Comparison of ENCODE assay signal across 35 cellular contexts in the genomic region with DNA sequence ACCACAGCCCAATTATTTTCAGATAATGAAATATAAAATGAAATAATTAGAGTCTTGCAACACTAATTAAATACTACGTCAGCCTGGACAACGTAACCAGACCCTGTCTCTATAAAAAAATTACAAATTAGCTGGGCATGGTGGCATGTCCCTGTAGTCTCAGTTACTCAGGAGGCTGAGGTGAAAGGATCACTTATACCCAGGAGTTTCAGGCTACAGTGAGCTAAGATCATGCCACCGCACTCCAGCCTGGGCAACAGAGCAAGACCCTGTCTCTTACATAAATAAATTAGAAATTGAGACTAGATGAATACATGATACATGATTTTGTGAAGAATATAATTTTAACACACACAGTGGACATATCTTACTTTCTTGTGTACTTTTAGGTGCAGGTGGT. TPM values are rescaled to one million over a fixed set of nuclear protein-coding genes. Genes with fewer than 3 reads are reported as not detected.
A peak's percentile ranks its signal among the peaks of the same experiment; 100 is the strongest.
DNase-seq lines count a peak whose midpoint lies in the region; ATAC-seq and TF ChIP-seq lines count a peak whose summit lies in the region.
"Had no signal": no experiment of that assay in that cellular context is flagged by ENCODE, and none has a peak within 500 bp of the region (broad histone marks: within the 10 kb centered on the region; RNA-seq: fewer than 3 reads in every experiment).

No MANE protein-coding gene starts in this region.

- peaks cover 18% of the 10 kb centered on the region for H3K79me2 ChIP-seq in GM23338 (replicated peaks; ENCODE audit: insufficient read depth)

- POLR2A ChIA-PET in HEK293 (lab: Yijun Ruan, JAX) = no interaction called here
- POLR2A ChIA-PET in WTC11 (lab: Charles Lee) = no interaction called here

- H2AFZ ChIP-seq in GM23338 = no peak overlapping the region

- H3K36me3 Mint-ChIP-seq in activated CD4-positive, alpha-beta T cell treated with anti-CD3 and anti-CD28 coated beads, Interleukin-2, amount 10 ng/mL, durations not matched to agents 24 days and 14 days (ENCODE audit: low read depth) = peaks cover 53% of the 10 kb centered on the region
- H3K36me3 Mint-ChIP-seq in T-helper 17 cell (ENCODE audit: low read depth) = peaks cover 6% of the 10 kb centered on the region
- peaks cover 67% of the 10 kb centered on the region for H3K36me3 Mint-ChIP-seq in WTC11
- H3K36me3 Mint-ChIP-seq in GM23338 (ENCODE audit: low read depth) = peaks cover 74% of the 10 kb centered on the region

- DNase-seq in activated CD4-positive, alpha-beta T cell treated with anti-CD3 and anti-CD28 coated beads, Interleukin-2, amount 10 ng/mL, durations not matched to agents 24 days and 14 days = peak; percentile 43
- DNase-seq in activated CD4-positive, alpha-beta T cell treated with anti-CD3 and anti-CD28 coated beads, Interleukin-2, amount 50 U/mL, for 4 hours = no peak
- DNase-seq in T-helper 17 cell (no peak), WTC11 (ENCODE audit: low spot score) (no peak), HuH-7.5 (ENCODE audit: low spot score) (no peak), NCI-H748 (lab: John Stamatoyannopoulos, UW; ENCODE audit: unreplicated experiment) (no peak), GM23338 (ENCODE audit: low spot score) (no peak)
- DNase-seq: 8988T; ACHN; AML-193; BE2C; C1 segment of cervical spinal cord; Caco-2; Calu3; CD4-positive, alpha-beta memory T cell; CD4-positive, alpha-beta T cell; CD4-positive, CD25-positive, alpha-beta regulatory T cell; CD8-positive, alpha-beta memory T cell; CD8-positive, alpha-beta T cell; COR-L47; DMS 273 treated with DMSO at 0.1 percent for 48 hours; DMS153; DMS53; DMS79; DMS79 treated with DMSO at 0.1 percent for 48 hours; DND-41; EL had no signal

- peaks cover 5% of the 10 kb centered on the region; the same call in 1 of the 2 replicates for H3F3A ChIP-seq in GM23338 (replicated peaks; ENCODE audit: low read depth)

- no peaks in the 10 kb centered on the region for H3K27me3 Mint-ChIP-seq in activated CD4-positive, alpha-beta T cell treated with anti-CD3 and anti-CD28 coated beads, Interleukin-2, amount 10 ng/mL, durations not matched to agents 24 days and 14 days
- H3K27me3 Mint-ChIP-seq in T-helper 17 cell (no peaks in the 10 kb centered on the region), WTC11 (ENCODE audit: low read depth) (no peaks in the 10 kb centered on the region), GM23338 (ENCODE audit: insufficient read depth, low read depth, poor library complexity) (no peaks in the 10 kb centered on the region)
- H3K27me3 Mint-ChIP-seq: B cell; CD4-positive, alpha-beta memory T cell; CD4-positive, alpha-beta T cell; CD4-positive, CD25-positive, alpha-beta regulatory T cell; CD8-positive, alpha-beta memory T cell had no signal

- intact Hi-C loops in activated CD4-positive, alpha-beta T cell treated with anti-CD3 and anti-CD28 coated beads, Interleukin-2, amount 10 ng/mL, durations not matched to agents 24 days and 14 days (cut with micrococcal nuclease) = no loop called here

- no peaks in the 10 kb centered on the region for H3K27me3 ChIP-seq in GM23338 (ENCODE audit: insufficient read depth)
- H3K27me3 ChIP-seq: BE2C; BLaER1; BLaER1 treated with 17β-estradiol and CSF1 and Interleukin-3, amounts not matched to agents 10 nM and 100 nM had no signal

- CTCF ChIA-PET in HEK293 (lab: Yijun Ruan, JAX) (interaction anchor here (0.8 kb wide), 1 partner anchor 40 kb away, joined by 3 read pairs; no protein-coding TSS in a partner anchor), WTC11 (lab: Charles Lee) (no interaction called here)

- no peaks in the 10 kb centered on the region for H3K9me3 ChIP-seq in HEK293 (ENCODE audit: control insufficient read depth, insufficient read depth, low read depth, low read length)
- H3K9me3 ChIP-seq in T-helper 17 cell (ENCODE audit: control insufficient read depth, low read length, poor library complexity, severe bottlenecking) = no peaks in the 10 kb centered on the region
- H3K9me3 ChIP-seq: A549; BE2C; BLaER1; BLaER1 treated with 17β-estradiol and CSF1 and Interleukin-3, amounts not matched to agents 10 nM and 100 nM; Caco-2 had no signal

- no peak for ATAC-seq in T-helper 17 cell
- ATAC-seq in WTC11 = no peak
- no peak for ATAC-seq in GM23338
- ATAC-seq: A549; CD8-positive, alpha-beta T cell had no signal

- H3K9me3 Mint-ChIP-seq in activated CD4-positive, alpha-beta T cell treated with anti-CD3 and anti-CD28 coated beads, Interleukin-2, amount 10 ng/mL, durations not matched to agents 24 days and 14 days = no peaks in the 10 kb centered on the region
- H3K9me3 Mint-ChIP-seq in WTC11 (no peaks in the 10 kb centered on the region), GM23338 (no peaks in the 10 kb centered on the region; the same call in 2 of the 3 replicates)
- H3K9me3 Mint-ChIP-seq: CD4-positive, alpha-beta memory T cell; CD4-positive, alpha-beta T cell; CD4-positive, CD25-positive, alpha-beta regulatory T cell; CD8-positive, alpha-beta memory T cell; CD8-positive, alpha-beta T cell had no signal

- no peak overlapping the region for H3K27ac Mint-ChIP-seq in activated CD4-positive, alpha-beta T cell treated with anti-CD3 and anti-CD28 coated beads, Interleukin-2, amount 10 ng/mL, durations not matched to agents 24 days and 14 days
- H3K27ac Mint-ChIP-seq in T-helper 17 cell (peak overlapping the region; percentile 57), WTC11 (no peak overlapping the region), GM23338 (no peak overlapping the region)
- H3K27ac Mint-ChIP-seq: B cell; CD4-positive, alpha-beta T cell had no signal

- H3K36me3 ChIP-seq in HEK293 (ENCODE audit: control insufficient read depth in 2 of 2, insufficient read depth in 1 of 2, low read length in 2 of 2) = peaks cover 82 to 87% of the 10 kb centered on the region in 2 experiments
- H3K36me3 ChIP-seq in GM23338 (ENCODE audit: insufficient read depth) = peaks cover 55% of the 10 kb centered on the region

- no peak overlapping the region for H3K4me3 Mint-ChIP-seq in activated CD4-positive, alpha-beta T cell treated with anti-CD3 and anti-CD28 coated beads, Interleukin-2, amount 10 ng/mL, durations not matched to agents 24 days and 14 days
- no peak overlapping the region for H3K4me3 Mint-ChIP-seq in T-helper 17 cell
- H3K4me3 Mint-ChIP-seq in WTC11 = no peak overlapping the region
- H3K4me3 Mint-ChIP-seq in GM23338 = no peak overlapping the region
- H3K4me3 Mint-ChIP-seq: B cell; CD14-positive monocyte; CD4-positive, alpha-beta memory T cell; CD4-positive, alpha-beta T cell; CD4-positive, CD25-positive, alpha-beta regulatory T cell; CD8-positive, alpha-beta memory T cell; CD8-positive, alpha-beta T cell had no signal

- H3K4me3 ChIP-seq in HEK293 (ENCODE audit: low read depth, low read length) = no peak overlapping the region
- H3K4me3 ChIP-seq in GM23338 = no peak overlapping the region
- H3K4me3 ChIP-seq: A549; BLaER1; BLaER1 treated with 17β-estradiol and CSF1 and Interleukin-3, amounts not matched to agents 10 nM and 100 nM had no signal

- TF ChIP-seq CTCF in HEK293 (tag by site-specific recombination; IDR thresholded peaks at IDR 0.05) (no peak), WTC11 (IDR thresholded peaks at IDR 0.05) (no peak), GM23338 (conservative IDR thresholded peaks at IDR 0.05; ENCODE audit: low read depth in 2 of 2) (no peak)

- H3K27ac ChIP-seq in HEK293 (ENCODE audit: extremely low read depth, low read depth, low read length) (no peak overlapping the region), GM23338 (ENCODE audit: low read depth) (no peak overlapping the region)
- H3K27ac ChIP-seq: 22Rv1; A549; BLaER1; BLaER1 treated with 17β-estradiol and CSF1 and Interleukin-3, amounts not matched to agents 10 nM and 100 nM; C4-2B had no signal

- no peaks in the 10 kb centered on the region for H3K4me1 ChIP-seq in HEK293 (ENCODE audit: control insufficient read depth, insufficient read depth, low read length)
- no peaks in the 10 kb centered on the region for H3K4me1 ChIP-seq in GM23338 (ENCODE audit: insufficient read depth)
- H3K4me1 ChIP-seq: A549, BE2C, Caco-2 had no signal

- H4K20me1 ChIP-seq in GM23338 (replicated peaks; ENCODE audit: insufficient read depth) = 0 out of 2 replicates have a peak, but pooled peaks cover 11% of the 10 kb centered on the region

- H3K9me2 ChIP-seq in GM23338 (ENCODE audit: insufficient read depth) = no peaks in the 10 kb centered on the region

- no peak overlapping the region for H3K4me2 ChIP-seq in GM23338
- H3K4me2 ChIP-seq: A549; BLaER1; BLaER1 treated with 17β-estradiol and CSF1 and Interleukin-3, amounts not matched to agents 10 nM and 100 nM had no signal

- H3K4me1 Mint-ChIP-seq in activated CD4-positive, alpha-beta T cell treated with anti-CD3 and anti-CD28 coated beads, Interleukin-2, amount 10 ng/mL, durations not matched to agents 24 days and 14 days = peaks cover 16% of the 10 kb centered on the region
- H3K4me1 Mint-ChIP-seq in T-helper 17 cell (peaks cover 10% of the 10 kb centered on the region), WTC11 (no peaks in the 10 kb centered on the region), GM23338 (no peaks in the 10 kb centered on the region)
- H3K4me1 Mint-ChIP-seq: CD14-positive monocyte had no signal

TF ChIP-seq in HEK293, 187 proteins besides CTCF, POLR2A, EP300 and RAD21 (continues in another document):
- TF ChIP-seq ZNF121 (tag by site-specific recombination; IDR thresholded peaks at IDR 0.05) = peak; percentile 81
- TF ChIP-seq ZNF549 (tag by site-specific recombination; IDR thresholded peaks at IDR 0.05) = no peak

TF ChIP-seq in WTC11, 78 proteins besides CTCF, POLR2A, EP300 and RAD21:
- TF ChIP-seq ZNF121 (CRISPR knock-in tag; IDR thresholded peaks at IDR 0.05) (peak; percentile 66; the same call in 1 of the 2 replicates), FOXP1 (CRISPR knock-in tag; IDR thresholded peaks at IDR 0.05; ENCODE audit: borderline replicate concordance) (no peak)

TF ChIP-seq in GM23338, 12 proteins besides CTCF, POLR2A, EP300 and RAD21 (continues in another document):
- no peak for TF ChIP-seq EZH2 (IDR thresholded peaks at IDR 0.05; ENCODE audit: low read depth, unreplicated experiment)

RNA-seq across cellular contexts. Expression of gene TIAL1, which starts 18.4 kb away (rescaled TPM):
- total RNA-seq in activated CD4-positive, alpha-beta T cell treated with anti-CD3 and anti-CD28 coated beads, Interleukin-2, amount 10 ng/mL, durations not matched to agents 24 days and 14 days = 212 and 218 TPM in 2 replicates
- total RNA-seq in T-helper 17 cell (100 to 1,000 TPM; 169 to 172 TPM), WTC11 (2021) (170 to 178 TPM (median 176 TPM) in 3 replicates)
- total RNA-seq in GM23338 (2014; rRNA removed; shearing (Covaris generic)) = 103 and 131 TPM in 2 replicates
- 87.5 and 92.6 TPM in 2 replicates for polyA plus RNA-seq in GM23338 (2016; fragmentation: Nextera tagmentation; extraction: Ambion mirVana)

RNA-seq across cellular contexts. Expression of gene RGS10, which starts 35.8 kb away (rescaled TPM):
- total RNA-seq in activated CD4-positive, alpha-beta T cell treated with anti-CD3 and anti-CD28 coated beads, Interleukin-2, amount 10 ng/mL, durations not matched to agents 24 days and 14 days = 137 TPM in 2 replicates
- total RNA-seq in T-helper 17 cell (100 to 1,000 TPM in 1 of 2 donors, 10 to 100 TPM in 1; 64.7 to 135 TPM), WTC11 (2021) (21.6 to 23.1 TPM (median 22.6 TPM) in 3 replicates)
- 16.8 and 18.4 TPM in 2 replicates for total RNA-seq in GM23338 (2014; rRNA removed; shearing (Covaris generic))
- 26.8 and 27.5 TPM in 2 replicates for polyA plus RNA-seq in GM23338 (2016; fragmentation: Nextera tagmentation; extraction: Ambion mirVana)
